Comparison of ENCODE assay signal across 21 cellular contexts in genomic region chr12:132562489-132563045, GRCh38. TPM values are rescaled to one million over a fixed set of nuclear protein-coding genes. Genes with fewer than 3 reads are reported as not detected.
"Had no signal": no experiment of that assay in that cellular context is flagged by ENCODE, and none has a peak within 500 bp of the region (broad histone marks: within the 10 kb centered on the region; RNA-seq: fewer than 3 reads in every experiment).

No MANE protein-coding gene starts in this region.

- H3K27me3 ChIP-seq: body of pancreas, colonic mucosa, thyroid gland had no signal

- H3K9me3 ChIP-seq: body of pancreas, colonic mucosa, heart left ventricle, left ventricle myocardium inferior, thyroid gland had no signal

- DNase-seq: activated CD8-positive, alpha-beta memory T cell treated with anti-CD3 and anti-CD28 coated beads, Interleukin-2, amount 50 U/mL, for 4 hours; activated T-cell treated with anti-CD3 and anti-CD28 coated beads, Interleukin-2, amount 50 U/mL, for 4 hours; central memory CD4-positive, alpha-beta T cell; colonic mucosa; foreskin melanocyte; heart left ventricle; immature natural killer cell; left ventricle myocardium inferior; occipital lobe; stimulated activated naive CD4-positive, alpha-beta T cell treated with Interleukin-2 at 50 U/mL for 16 hours; T1000 had no signal

- H3K4me3 Mint-ChIP-seq: activated CD4-positive, alpha-beta T cell treated with anti-CD3 and anti-CD28 coated beads, Interleukin-2, amount 10 ng/mL, durations not matched to agents 24 days and 14 days; activated CD8-positive, alpha-beta T cell treated with anti-CD3 and anti-CD28 coated beads, Interleukin-2, amount 10 ng/mL, durations not matched to agents 7 days and 5 days had no signal

- H3K27ac ChIP-seq: body of pancreas, colonic mucosa, heart left ventricle, left ventricle myocardium inferior, thyroid gland had no signal

- H3K4me3 ChIP-seq: body of pancreas, colonic mucosa, heart left ventricle, left ventricle myocardium inferior, thyroid gland had no signal

- H3K27ac Mint-ChIP-seq: activated CD4-positive, alpha-beta T cell treated with anti-CD3 and anti-CD28 coated beads, Interleukin-2, amount 10 ng/mL, durations not matched to agents 24 days and 14 days; activated CD8-positive, alpha-beta T cell treated with anti-CD3 and anti-CD28 coated beads, Interleukin-2, amount 10 ng/mL, durations not matched to agents 7 days and 5 days; activated naive CD4-positive, alpha-beta T cell treated with anti-CD3 and anti-CD28 coated beads for 36 hours; naive thymus-derived CD8-positive, alpha-beta T cell had no signal

- H3K9me3 Mint-ChIP-seq: activated CD4-positive, alpha-beta T cell treated with anti-CD3 and anti-CD28 coated beads, Interleukin-2, amount 10 ng/mL, durations not matched to agents 24 days and 14 days; activated naive CD4-positive, alpha-beta T cell treated with anti-CD3 and anti-CD28 coated beads for 36 hours; activated T-cell treated with anti-CD3 and anti-CD28 coated beads, Interleukin-2, amount 50 U/mL, for 4 hours; immature natural killer cell; naive thymus-derived CD8-positive, alpha-beta T cell had no signal

- ATAC-seq: activated CD8-positive, alpha-beta T cell treated with anti-CD3 and anti-CD28 coated beads, Interleukin-2, amount 10 ng/mL, durations not matched to agents 7 days and 5 days; activated T-cell treated with anti-CD3 and anti-CD28 coated beads, Interleukin-2, amount 50 U/mL, for 4 hours; body of pancreas; naive thymus-derived CD8-positive, alpha-beta T cell had no signal

- H3K36me3 ChIP-seq: colonic mucosa, thyroid gland had no signal

RNA-seq across cellular contexts. Expression of gene LRCOL1, which starts 47.8 kb away (rescaled TPM):
- total RNA-seq: activated CD4-positive, alpha-beta T cell treated with anti-CD3 and anti-CD28 coated beads, Interleukin-2, amount 10 ng/mL, durations not matched to agents 24 days and 14 days; activated CD8-positive, alpha-beta T cell treated with anti-CD3 and anti-CD28 coated beads, Interleukin-2, amount 10 ng/mL, durations not matched to agents 7 days and 5 days; activated naive CD4-positive, alpha-beta T cell treated with anti-CD3 and anti-CD28 coated beads for 36 hours; activated T-cell treated with anti-CD3 and anti-CD28 coated beads, Interleukin-2, amount 50 U/mL, for 4 hours; body of pancreas; heart left ventricle; left ventricle myocardium inferior; mucosa of gallbladder; naive thymus-derived CD8-positive, alpha-beta T cell; occipital lobe; urinary bladder had no signal
- polyA plus RNA-seq: heart left ventricle; immature natural killer cell; naive thymus-derived CD8-positive, alpha-beta T cell had no signal

RNA-seq across cellular contexts. Expression of gene P2RX2, which starts 56.0 kb away (rescaled TPM):
- total RNA-seq: activated CD4-positive, alpha-beta T cell treated with anti-CD3 and anti-CD28 coated beads, Interleukin-2, amount 10 ng/mL, durations not matched to agents 24 days and 14 days; activated CD8-positive, alpha-beta T cell treated with anti-CD3 and anti-CD28 coated beads, Interleukin-2, amount 10 ng/mL, durations not matched to agents 7 days and 5 days; activated naive CD4-positive, alpha-beta T cell treated with anti-CD3 and anti-CD28 coated beads for 36 hours; activated T-cell treated with anti-CD3 and anti-CD28 coated beads, Interleukin-2, amount 50 U/mL, for 4 hours; heart left ventricle; left ventricle myocardium inferior; mucosa of gallbladder; naive thymus-derived CD8-positive, alpha-beta T cell; occipital lobe; posterior vena cava; subcutaneous adipose tissue; urinary bladder had no signal
- polyA plus RNA-seq: heart left ventricle; immature natural killer cell; naive thymus-derived CD8-positive, alpha-beta T cell had no signal
